Comparison of ENCODE assay signal across 8 cellular contexts in genomic region chr14:94009767-94010166, GRCh38.
A peak's percentile ranks its signal among the peaks of the same experiment; 100 is the strongest.
DNase-seq lines count a peak whose midpoint lies in the region; ATAC-seq and TF ChIP-seq lines count a peak whose summit lies in the region.

No MANE protein-coding gene starts in this region.

- no peak overlapping the region for H3K4me3 ChIP-seq in cardiac fibroblast (replicated peaks in 1 of 2; ENCODE audit: low read depth in 2 of 2, low read length in 2 of 2)

- peak; percentile 29 for DNase-seq in AG08395 (ENCODE audit: low spot score)
- DNase-seq in cardiac fibroblast (ENCODE audit: low read depth in 2 of 2): peak; percentile 33 to 56
- no peak for DNase-seq in NCI-H2081 treated with DMSO at 0.1 percent for 48 hours (lab: John Stamatoyannopoulos, UW)
- DNase-seq in NCI-H526 treated with DMSO at 0.1 percent for 48 hours (lab: John Stamatoyannopoulos, UW): no peak
- no peak for DNase-seq in activated naive CD4-positive, alpha-beta T cell (lab: John Stamatoyannopoulos, UW)
- DNase-seq in GOT3 (lab: John Stamatoyannopoulos, UW): no peak

- no peak for TF ChIP-seq CTCF in cardiac fibroblast (IDR thresholded peaks at IDR 0.05; ENCODE audit: low read depth, low read length)

- peak; percentile 42 for ATAC-seq in GM18858 (IDR thresholded peaks at IDR 0.05; ENCODE audit: unreplicated experiment)
- peak; percentile 55 for ATAC-seq in HG03460 (IDR thresholded peaks at IDR 0.05; ENCODE audit: unreplicated experiment)

Comparison
In these comparisons a context has a peak if more than half of its experiments do, and no peak if none do; other contexts are left out.
1. DNase-seq: peak in AG08395 (single experiment) and cardiac fibroblast (2 of 2); none in NCI-H2081 treated with DMSO at 0.1 percent for 48 hours (single experiment), NCI-H526 treated with DMSO at 0.1 percent for 48 hours (single experiment), activated naive CD4-positive, alpha-beta T cell (0 of 4) and GOT3 (single experiment).